Comparison of ENCODE assay signal across 1 cellular context in the genomic region with DNA sequence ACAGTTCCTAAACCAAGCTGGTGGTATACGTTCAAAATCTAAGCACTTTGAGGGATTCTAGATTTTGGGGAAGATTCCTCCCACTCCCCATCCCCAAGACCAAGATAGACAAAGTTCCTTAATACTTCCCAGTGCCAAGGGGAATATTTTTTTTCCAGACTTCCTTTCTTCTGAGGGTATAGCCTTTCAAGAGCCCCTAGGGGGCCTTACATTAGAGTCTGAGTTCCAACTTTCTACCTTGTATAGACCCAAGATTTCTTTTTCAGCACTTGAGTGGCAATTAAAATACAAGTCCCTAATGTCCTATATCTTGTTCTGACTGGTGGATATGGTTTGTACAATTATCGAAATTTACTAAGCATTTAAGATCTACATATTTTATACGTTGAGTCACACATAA.
TF ChIP-seq lines count a peak whose summit lies in the region.

No MANE protein-coding gene starts in this region.

TF ChIP-seq in GM23338, 12 proteins besides CTCF, POLR2A, EP300 and RAD21 (continued from another document):
- TF ChIP-seq ETS1 (IDR thresholded peaks at IDR 0.05) (no peak), POLR2AphosphoS5 (IDR thresholded peaks at IDR 0.05; ENCODE audit: low read depth) (no peak), STAT1 (IDR thresholded peaks at IDR 0.05; ENCODE audit: unreplicated experiment) (no peak), JUNB (IDR thresholded peaks at IDR 0.05; ENCODE audit: unreplicated experiment) (no peak), REST (IDR thresholded peaks at IDR 0.05; ENCODE audit: unreplicated experiment) (no peak), ZNF114 (CRISPR knock-in tag; IDR thresholded peaks at IDR 0.05) (no peak), ZNF462 (CRISPR knock-in tag; IDR thresholded peaks at IDR 0.05) (no peak)
